ENCODE assay signal across 2 cellular contexts in the genomic region with DNA sequence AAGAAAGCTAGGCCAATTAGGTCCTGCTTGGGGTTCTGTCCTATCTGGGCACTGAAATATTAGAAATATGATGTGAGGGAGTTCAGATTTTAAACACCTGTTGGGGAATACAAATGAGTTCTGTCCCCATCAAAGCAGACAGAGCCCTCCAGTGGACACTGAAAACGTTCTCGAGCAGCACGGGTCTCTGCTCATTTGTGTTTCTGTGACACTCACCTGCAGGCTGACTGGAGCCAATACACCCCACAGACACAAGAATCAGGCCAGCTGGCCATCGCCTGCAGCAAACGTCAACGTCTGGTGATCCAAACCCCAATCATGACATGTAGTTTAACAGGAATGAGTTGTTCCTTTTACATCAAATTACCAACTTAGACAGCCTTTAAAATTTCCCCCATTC.
TF ChIP-seq lines count a peak whose summit lies in the region.

No MANE protein-coding gene starts in this region.

TF ChIP-seq in HEK293T, 16 proteins besides CTCF, POLR2A, EP300 and RAD21 (continued from another document):
- no peak for TF ChIP-seq PKNOX1 (IDR thresholded peaks at IDR 0.05)

TF ChIP-seq in WTC11, 78 proteins besides CTCF, POLR2A, EP300 and RAD21 (continued from another document):
- TF ChIP-seq, protein P1, sequence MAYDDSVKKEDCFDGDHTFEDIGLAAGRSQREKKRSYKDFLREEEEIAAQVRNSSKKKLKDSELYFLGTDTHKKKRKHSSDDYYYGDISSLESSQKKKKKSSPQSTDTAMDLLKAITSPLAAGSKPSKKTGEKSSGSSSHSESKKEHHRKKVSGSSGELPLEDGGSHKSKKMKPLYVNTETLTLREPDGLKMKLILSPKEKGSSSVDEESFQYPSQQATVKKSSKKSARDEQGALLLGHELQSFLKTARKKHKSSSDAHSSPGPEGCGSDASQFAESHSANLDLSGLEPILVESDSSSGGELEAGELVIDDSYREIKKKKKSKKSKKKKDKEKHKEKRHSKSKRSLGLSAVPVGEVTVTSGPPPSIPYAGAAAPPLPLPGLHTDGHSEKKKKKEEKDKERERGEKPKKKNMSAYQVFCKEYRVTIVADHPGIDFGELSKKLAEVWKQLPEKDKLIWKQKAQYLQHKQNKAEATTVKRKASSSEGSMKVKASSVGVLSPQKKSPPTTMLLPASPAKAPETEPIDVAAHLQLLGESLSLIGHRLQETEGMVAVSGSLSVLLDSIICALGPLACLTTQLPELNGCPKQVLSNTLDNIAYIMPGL (CRISPR knock-in tag; IDR thresholded peaks at IDR 0.05): no peak
- no peak for TF ChIP-seq EMX1 (CRISPR knock-in tag; IDR thresholded peaks at IDR 0.05)
- TF ChIP-seq GTF2I (CRISPR knock-in tag; conservative IDR thresholded peaks at IDR 0.05): no peak
- TF ChIP-seq TEAD1 (CRISPR knock-in tag; IDR thresholded peaks at IDR 0.05): no peak
- TF ChIP-seq ZNF425 (CRISPR knock-in tag; conservative IDR thresholded peaks at IDR 0.05): no peak
- TF ChIP-seq ELF4 (CRISPR knock-in tag; IDR thresholded peaks at IDR 0.05; ENCODE audit: low read depth): no peak
- no peak for TF ChIP-seq ZBTB21 (CRISPR knock-in tag; IDR thresholded peaks at IDR 0.05; ENCODE audit: borderline replicate concordance)
- TF ChIP-seq, protein P2, sequence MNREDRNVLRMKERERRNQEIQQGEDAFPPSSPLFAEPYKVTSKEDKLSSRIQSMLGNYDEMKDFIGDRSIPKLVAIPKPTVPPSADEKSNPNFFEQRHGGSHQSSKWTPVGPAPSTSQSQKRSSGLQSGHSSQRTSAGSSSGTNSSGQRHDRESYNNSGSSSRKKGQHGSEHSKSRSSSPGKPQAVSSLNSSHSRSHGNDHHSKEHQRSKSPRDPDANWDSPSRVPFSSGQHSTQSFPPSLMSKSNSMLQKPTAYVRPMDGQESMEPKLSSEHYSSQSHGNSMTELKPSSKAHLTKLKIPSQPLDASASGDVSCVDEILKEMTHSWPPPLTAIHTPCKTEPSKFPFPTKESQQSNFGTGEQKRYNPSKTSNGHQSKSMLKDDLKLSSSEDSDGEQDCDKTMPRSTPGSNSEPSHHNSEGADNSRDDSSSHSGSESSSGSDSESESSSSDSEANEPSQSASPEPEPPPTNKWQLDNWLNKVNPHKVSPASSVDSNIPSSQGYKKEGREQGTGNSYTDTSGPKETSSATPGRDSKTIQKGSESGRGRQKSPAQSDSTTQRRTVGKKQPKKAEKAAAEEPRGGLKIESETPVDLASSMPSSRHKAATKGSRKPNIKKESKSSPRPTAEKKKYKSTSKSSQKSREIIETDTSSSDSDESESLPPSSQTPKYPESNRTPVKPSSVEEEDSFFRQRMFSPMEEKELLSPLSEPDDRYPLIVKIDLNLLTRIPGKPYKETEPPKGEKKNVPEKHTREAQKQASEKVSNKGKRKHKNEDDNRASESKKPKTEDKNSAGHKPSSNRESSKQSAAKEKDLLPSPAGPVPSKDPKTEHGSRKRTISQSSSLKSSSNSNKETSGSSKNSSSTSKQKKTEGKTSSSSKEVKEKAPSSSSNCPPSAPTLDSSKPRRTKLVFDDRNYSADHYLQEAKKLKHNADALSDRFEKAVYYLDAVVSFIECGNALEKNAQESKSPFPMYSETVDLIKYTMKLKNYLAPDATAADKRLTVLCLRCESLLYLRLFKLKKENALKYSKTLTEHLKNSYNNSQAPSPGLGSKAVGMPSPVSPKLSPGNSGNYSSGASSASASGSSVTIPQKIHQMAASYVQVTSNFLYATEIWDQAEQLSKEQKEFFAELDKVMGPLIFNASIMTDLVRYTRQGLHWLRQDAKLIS (CRISPR knock-in tag; IDR thresholded peaks at IDR 0.05; ENCODE audit: borderline replicate concordance): no peak
TF ChIP-seq in WTC11: peak in this region for 0.
